9 cellular contexts compared by ENCODE assay signal in genomic region chr17:74759941-74760340, GRCh38. TPM values are rescaled to one million over a fixed set of nuclear protein-coding genes. Genes with fewer than 3 reads are reported as not detected.
DNase-seq lines count a peak whose midpoint lies in the region; ATAC-seq, FAIRE-seq and TF ChIP-seq lines count a peak whose summit lies in the region.
"Had no signal": no experiment of that assay in that cellular context is flagged by ENCODE, and none has a peak within 500 bp of the region (broad histone marks: within the 10 kb centered on the region; RNA-seq: fewer than 3 reads in every experiment).

No MANE protein-coding gene starts in this region.

- peak overlapping the region; percentile 25 to 94; a peak in 3 of 4 replicates for H3K27ac ChIP-seq in SK-N-SH (ENCODE audit: low read depth in 2 of 2, low read length in 1 of 2)
- H3K27ac ChIP-seq in SJCRH30: peak overlapping the region; percentile 9; the same call in 1 of the 2 replicates
- H3K27ac ChIP-seq in right atrium auricular region: peak overlapping the region; percentile 11 to 55
- H3K27ac ChIP-seq in small intestine (ENCODE audit: low read depth in 1 of 2, low read length in 1 of 2): peak overlapping the region; percentile 85 to 92

- H4K20me1 ChIP-seq in SK-N-SH (ENCODE audit: insufficient read depth): no peaks in the 10 kb centered on the region

- peaks cover 14% of the 10 kb centered on the region; the same call in 1 of the 2 replicates for H3K79me2 ChIP-seq in SK-N-SH (ENCODE audit: insufficient read depth)

- no peak for TF ChIP-seq EP300 in SK-N-SH (IDR thresholded peaks at IDR 0.05; ENCODE audit: borderline replicate concordance in 1 of 2, low read depth in 1 of 2, low read length in 1 of 2)

- POLR2A ChIA-PET in SK-N-SH (lab: Yijun Ruan, JAX): interaction anchor here (0.5 to 2.9 kb wide), 5 partner anchors 10 to 16 kb away, joined by 3 to 19 read pairs (median 9); partner anchors contain the start of gene NAT9

- peak overlapping the region; percentile 52 for H3K4me2 ChIP-seq in SK-N-SH

- no peaks in the 10 kb centered on the region for H3K9me3 ChIP-seq in SK-N-SH
- no peaks in the 10 kb centered on the region for H3K9me3 ChIP-seq in SJCRH30 (replicated peaks)
- H3K9me3 ChIP-seq in right atrium auricular region: no peaks in the 10 kb centered on the region
- no peaks in the 10 kb centered on the region for H3K9me3 ChIP-seq in small intestine (ENCODE audit: control insufficient read depth, low read depth)
- H3K9me3 ChIP-seq: mucosa of descending colon had no signal

- H3K36me3 ChIP-seq in SK-N-SH (replicated peaks in 1 of 2; ENCODE audit: control insufficient read depth in 1 of 2, insufficient read depth in 2 of 2, low read length in 1 of 2) (no peaks in the 10 kb centered on the region), SJCRH30 (no peaks in the 10 kb centered on the region), right atrium auricular region (no peaks in the 10 kb centered on the region), small intestine (ENCODE audit: control insufficient read depth in 2 of 2, insufficient read depth in 2 of 2, low read length in 2 of 2) (peaks cover 2 to 10% of the 10 kb centered on the region in 2 donors)

- no peak for TF ChIP-seq CTCF in SK-N-SH (IDR thresholded peaks at IDR 0.05)
- no peak for TF ChIP-seq CTCF in right atrium auricular region (IDR thresholded peaks at IDR 0.05)

- H3K4me3 ChIP-seq in SK-N-SH (ENCODE audit: low read depth in 2 of 2, low read length in 1 of 2): no peak overlapping the region
- no peak overlapping the region for H3K4me3 ChIP-seq in SJCRH30
- H3K4me3 ChIP-seq in right atrium auricular region: no peak overlapping the region
- peak overlapping the region in 1 of 2 donors; percentile 2 for H3K4me3 ChIP-seq in small intestine (ENCODE audit: low read depth in 1 of 2, low read length in 2 of 2)
- H3K4me3 ChIP-seq: mucosa of descending colon had no signal

- no peak for TF ChIP-seq RAD21 in SK-N-SH (IDR thresholded peaks at IDR 0.05; ENCODE audit: low read length)

- no peak overlapping the region for H2AFZ ChIP-seq in SK-N-SH (ENCODE audit: low read depth)

- CTCF ChIA-PET in SK-N-SH (lab: Yijun Ruan, JAX): interaction anchor here (0.7 to 48.0 kb wide), 9 partner anchors 5 to 194 kb away, joined by 3 to 1361 read pairs (median 10); partner anchors contain the start of genes FDXR, GRIN2C, NAT9 and NHERF1

- 98% methylated on average over 10 of the region's 10 CpGs for WGBS in SK-N-SH (ENCODE audit: low lambda C conversion rate)
- 22 to 63% (median 25%) methylated on average over 10 of the region's 10 CpGs for WGBS in small intestine, 3 donors

- H3K27me3 ChIP-seq in SK-N-SH (ENCODE audit: insufficient read depth) (no peaks in the 10 kb centered on the region), SJCRH30 (no peaks in the 10 kb centered on the region), right atrium auricular region (no peaks in the 10 kb centered on the region), small intestine (ENCODE audit: control insufficient read depth in 2 of 2, insufficient read depth in 2 of 2, low read length in 2 of 2) (no peaks in the 10 kb centered on the region)

- ATAC-seq in SK-N-SH treated with all-trans-retinoic acid at 6 μM for 48 hours: no peak

- no peak for FAIRE-seq in small intestine (lab: Jason Lieb, UNC)

- peaks cover 4% of the 10 kb centered on the region for H3F3A ChIP-seq in SK-N-SH (replicated peaks; ENCODE audit: insufficient read depth)

- H3K4me1 ChIP-seq in SK-N-SH (ENCODE audit: control insufficient read depth in 1 of 2, insufficient read depth in 2 of 2, low read depth in 1 of 2, low read length in 1 of 2): peaks cover 45 to 68% of the 10 kb centered on the region in 2 experiments; a peak in 3 of 4 replicates
- peaks cover 52% of the 10 kb centered on the region for H3K4me1 ChIP-seq in SJCRH30
- H3K4me1 ChIP-seq in right atrium auricular region: peaks cover 0 to 71% of the 10 kb centered on the region in 2 donors
- H3K4me1 ChIP-seq in small intestine (ENCODE audit: control insufficient read depth in 2 of 2, insufficient read depth in 1 of 2, low read depth in 1 of 2, low read length in 1 of 2): peaks cover 29 to 40% of the 10 kb centered on the region in 2 donors

- DNase-seq in SK-N-SH: peak; percentile 56
- no peak for DNase-seq in SJCRH30
- DNase-seq in right atrium auricular region (ENCODE audit: low spot score): no peak
- peak; percentile 47 for DNase-seq in small intestine
- no peak for DNase-seq in NCI-H187 (lab: John Stamatoyannopoulos, UW)
- DNase-seq in medulla oblongata (ENCODE audit: extremely low spot score): no peak
- no peak for DNase-seq in DMS114 treated with DMSO at 0.1 percent for 48 hours (lab: John Stamatoyannopoulos, UW; ENCODE audit: unreplicated experiment)
- DNase-seq: mucosa of descending colon had no signal

- no peaks in the 10 kb centered on the region for H3K9me2 ChIP-seq in SK-N-SH

- no peak overlapping the region for H3K9ac ChIP-seq in SK-N-SH

TF ChIP-seq in SK-N-SH, 30 proteins besides CTCF, POLR2A, EP300 and RAD21:
- TF ChIP-seq FOXJ3 (CRISPR knock-in tag; IDR thresholded peaks at IDR 0.05): no peak
TF ChIP-seq in SK-N-SH: peak in this region for 0.

TF ChIP-seq in SK-N-SH treated with all-trans-retinoic acid at 6 μM for 48 hours, 23 proteins besides CTCF, POLR2A, EP300 and RAD21 (continues in another document):
- TF ChIP-seq GLIS3 (CRISPR knock-in tag; IDR thresholded peaks at IDR 0.05) (no peak), BACH2 (CRISPR knock-in tag; IDR thresholded peaks at IDR 0.05; ENCODE audit: borderline replicate concordance) (no peak), PATZ1 (CRISPR knock-in tag; IDR thresholded peaks at IDR 0.05; ENCODE audit: borderline replicate concordance) (no peak), SNAI2 (CRISPR knock-in tag; IDR thresholded peaks at IDR 0.05) (no peak), CREB5 (CRISPR knock-in tag; IDR thresholded peaks at IDR 0.05; ENCODE audit: low read depth) (no peak), CSRNP3 (CRISPR knock-in tag; IDR thresholded peaks at IDR 0.05) (no peak)

RNA-seq across cellular contexts. Expression of gene NHERF1, which starts 11.5 kb away (rescaled TPM):
- 26.9 and 40.1 TPM in 2 replicates for polyA plus RNA-seq in SK-N-SH (2012; rRNA removed)
- 23.7 and 29.2 TPM in 2 replicates for polyA plus RNA-seq in SK-N-SH (2012; cell fraction: cytosol; rRNA removed)
- 21.2 and 25.9 TPM in 2 replicates for polyA plus RNA-seq in SK-N-SH (2012; cell fraction: nucleus; rRNA removed)
- total RNA-seq in SJCRH30 (2014; rRNA removed; shearing (Covaris generic)): 42.0 and 45.4 TPM in 2 replicates
- total RNA-seq in right atrium auricular region: 10 to 100 TPM; 20.2 to 30.9 TPM
- polyA plus RNA-seq in small intestine: 100 to 1,000 TPM; 231 to 592 (median 569) TPM

RNA-seq across cellular contexts. Expression of gene NAT9, which starts 16.2 kb away (rescaled TPM):
- polyA plus RNA-seq in SK-N-SH (2012; rRNA removed) (117 and 190 TPM in 2 replicates), small intestine (10 to 100 TPM; 12.4 to 28.3 (median 16.3) TPM)
- polyA plus RNA-seq in SK-N-SH (2012; cell fraction: cytosol; rRNA removed): 38.1 and 64.6 TPM in 2 replicates
- 744 and 872 TPM in 2 replicates for polyA plus RNA-seq in SK-N-SH (2012; cell fraction: nucleus; rRNA removed)
- total RNA-seq in SJCRH30 (2014; rRNA removed; shearing (Covaris generic)): 47.7 and 50.1 TPM in 2 replicates
- 10 to 100 TPM; 16.2 to 18.7 TPM for total RNA-seq in right atrium auricular region

RNA-seq across cellular contexts. Expression of gene RAB37, which starts 22.9 kb away (rescaled TPM):
- polyA plus RNA-seq in SK-N-SH (2012; rRNA removed): 0.13 and 0.25 TPM in 2 replicates
- polyA plus RNA-seq in SK-N-SH (2012; cell fraction: cytosol; rRNA removed): 0.09 and 0.12 TPM in 2 replicates
- 0.26 and 0.31 TPM in 2 replicates for polyA plus RNA-seq in SK-N-SH (2012; cell fraction: nucleus; rRNA removed)
- total RNA-seq in SJCRH30 (2014; rRNA removed; shearing (Covaris generic)): 1.3 and 3.0 TPM in 2 replicates
- under 1 TPM; 0.89 to 0.90 TPM for total RNA-seq in right atrium auricular region
- 1 to 10 TPM; 1.8 to 4.5 (median 3.8) TPM for polyA plus RNA-seq in small intestine

RNA-seq across cellular contexts. Expression of gene CD300LF, which starts 47.2 kb away (rescaled TPM):
- polyA plus RNA-seq in SK-N-SH (2012; rRNA removed) (not detected in 2 replicates), small intestine (1 to 10 TPM; 1.6 to 5.7 (median 2.3) TPM)
- polyA plus RNA-seq in SK-N-SH (2012; cell fraction: cytosol; rRNA removed): not detected in 2 replicates
- polyA plus RNA-seq in SK-N-SH (2012; cell fraction: nucleus; rRNA removed): not detected in 2 replicates
- total RNA-seq in SJCRH30 (2014; rRNA removed; shearing (Covaris generic)): not detected in 2 replicates
- total RNA-seq in right atrium auricular region: under 1 TPM in 1 of 2 donors, not detected in 1; 0.71 TPM

Comparison
In these comparisons a context has a peak if more than half of its experiments do, and no peak if none do; other contexts are left out.
1. DNase-seq: peak in SK-N-SH (single experiment) and small intestine (single experiment); none in SJCRH30 (0 of 2), right atrium auricular region (single experiment), NCI-H187 (0 of 2), medulla oblongata (single experiment) and DMS114 treated with DMSO at 0.1 percent for 48 hours (single experiment).
2. H3K27ac ChIP-seq: peak in every context shown above with its lines; median percentile 88 in small intestine; 60 in SK-N-SH; 33 in right atrium auricular region; 9 in SJCRH30.